Comparison of ENCODE assay signal across 21 cellular contexts in genomic region chr16:59154295-59154694, GRCh38.
"Had no signal": no experiment of that assay in that cellular context is flagged by ENCODE, and none has a peak within 500 bp of the region (broad histone marks: within the 10 kb centered on the region; RNA-seq: fewer than 3 reads in every experiment).

No MANE protein-coding gene starts in this region.

- H3K4me1 Mint-ChIP-seq: naive B cell had no signal

- H3K27me3 Mint-ChIP-seq: naive B cell had no signal

- H3K4me3 Mint-ChIP-seq: naive B cell had no signal

- H3K36me3 ChIP-seq: esophagus squamous epithelium, gastrocnemius medialis, heart left ventricle, left lung, lower lobe of right lung had no signal

- H3K27ac ChIP-seq: coronary artery, dorsolateral prefrontal cortex, epithelial cell of prostate, esophagus squamous epithelium, gastrocnemius medialis, heart left ventricle, left lung, lower lobe of right lung had no signal

- DNase-seq: dermis blood vessel endothelial cell; dorsolateral prefrontal cortex; effector CD4-positive, alpha-beta T cell; effector memory CD4-positive, alpha-beta T cell; erythroblast; esophagus squamous epithelium; foreskin fibroblast; foreskin melanocyte; gastrocnemius medialis; glutamatergic neuron; heart left ventricle; hippocampal formation; left cardiac atrium; left lung; left ventricle myocardium superior; lower lobe of right lung; mesenchymal stem cell; mucosa of descending colon; naive B cell had no signal

- H3K4me3 ChIP-seq: coronary artery, dorsolateral prefrontal cortex, esophagus squamous epithelium, gastrocnemius medialis, heart left ventricle, left lung, lower lobe of right lung, mucosa of descending colon had no signal

- H3K27me3 ChIP-seq: esophagus squamous epithelium, gastrocnemius medialis, heart left ventricle, left lung had no signal

- H3K4me1 ChIP-seq: esophagus squamous epithelium, gastrocnemius medialis, heart left ventricle, left lung, lower lobe of right lung had no signal

- H3K9me3 ChIP-seq: esophagus squamous epithelium, gastrocnemius medialis, heart left ventricle, left lung, lower lobe of right lung had no signal

- H3K27ac Mint-ChIP-seq: naive B cell had no signal

- H3K36me3 Mint-ChIP-seq: naive B cell had no signal
